Comparison of ENCODE assay signal across 8 cellular contexts in genomic region chr10:132836832-132837540, GRCh38. TPM values are rescaled to one million over a fixed set of nuclear protein-coding genes. Genes with fewer than 3 reads are reported as not detected.
DNase-seq lines count a peak whose midpoint lies in the region; ATAC-seq, FAIRE-seq and TF ChIP-seq lines count a peak whose summit lies in the region.

No MANE protein-coding gene starts in this region.

- H3K4me3 ChIP-seq in cardiac fibroblast (replicated peaks in 1 of 2; ENCODE audit: low read depth in 2 of 2, low read length in 2 of 2): no peak overlapping the region

- TF ChIP-seq CTCF in cardiac fibroblast (IDR thresholded peaks at IDR 0.05; ENCODE audit: low read depth, low read length): peak; percentile 88

- DNase-seq in AG20443 (ENCODE audit: low spot score): peak; percentile 90
- DNase-seq in GM18507 (ENCODE audit: extremely low spot score, insufficient read length, low read depth): peak; percentile 32
- peak in 3 of 5 donors; percentile 6 to 40 (median 26) for DNase-seq in T-helper 1 cell
- DNase-seq in cardiac fibroblast (ENCODE audit: low read depth in 2 of 2): peak; percentile 31 to 43
- no peak for DNase-seq in left lobe of liver (ENCODE audit: low spot score)
- peak; percentile 38 for DNase-seq in stimulated activated CD4-positive, alpha-beta T cell treated with anti-CD3 and anti-CD28 coated beads, Interleukin-4, amount 100 ng/mL, for 24 hours

- peak; percentile 41 for FAIRE-seq in GM18507 (lab: Jason Lieb, UNC)

- ATAC-seq in left lobe of liver (peak; percentile 76), HG03469 (IDR thresholded peaks at IDR 0.05; ENCODE audit: unreplicated experiment) (no peak), GM18861 (IDR thresholded peaks at IDR 0.05; ENCODE audit: unreplicated experiment) (no peak)

RNA-seq across cellular contexts. Expression of gene NKX6-2, which starts 51.0 kb away (rescaled TPM):
- not detected for total RNA-seq in left lobe of liver
